ENCODE assay signal across 8 cellular contexts in genomic region chr11:60899021-60899936, GRCh38. TPM values are rescaled to one million over a fixed set of nuclear protein-coding genes. Genes with fewer than 3 reads are reported as not detected.
DNase-seq lines count a peak whose midpoint lies in the region; ATAC-seq and TF ChIP-seq lines count a peak whose summit lies in the region.

No MANE protein-coding gene starts in this region.

- peak overlapping the region; percentile 67 for H3K27ac Mint-ChIP-seq in neural crest cell (ENCODE audit: unreplicated experiment)

- ATAC-seq in HG02588 (IDR thresholded peaks at IDR 0.05; ENCODE audit: unreplicated experiment), result no peak

- H3K27me3 Mint-ChIP-seq in neural crest cell (ENCODE audit: low read depth), result no peaks in the 10 kb centered on the region

- peaks cover 97% of the 10 kb centered on the region for H3K36me3 ChIP-seq in MG63

- peak; percentile 99 for TF ChIP-seq CTCF in fibroblast of pulmonary artery (IDR thresholded peaks at IDR 0.05; ENCODE audit: low read length, missing control alignments)
- peak; percentile 96 for TF ChIP-seq CTCF in neural crest cell (conservative IDR thresholded peaks at IDR 0.05)

- no peaks in the 10 kb centered on the region for H3K9me3 ChIP-seq in MG63

- peak; percentile 76 for DNase-seq in AG08396 (ENCODE audit: low spot score)
- DNase-seq in Daoy (ENCODE audit: low read depth), result peak; percentile 55
- DNase-seq in MG63, result peak; percentile 18
- peak; percentile 34 for DNase-seq in UCSD-AML1 (lab: John Stamatoyannopoulos, UW; ENCODE audit: unreplicated experiment)
- DNase-seq in fibroblast of pulmonary artery (ENCODE audit: low read depth), result peak; percentile 81
- peak; percentile 59 for DNase-seq in neural crest cell (ENCODE audit: low read depth, low spot score)
- no peak for DNase-seq in activated effector memory CD4-positive, alpha-beta T cell treated with anti-CD3 and anti-CD28 coated beads, Interleukin-2, amount 50 U/mL, for 16 hours

- H3K9me3 Mint-ChIP-seq in neural crest cell, result no peaks in the 10 kb centered on the region

- peak overlapping the region; percentile 79 for H3K4me3 Mint-ChIP-seq in neural crest cell

- peaks cover 24% of the 10 kb centered on the region for H3K36me3 Mint-ChIP-seq in neural crest cell (ENCODE audit: low read depth)

- H3K27me3 ChIP-seq in MG63, result no peaks in the 10 kb centered on the region

- peaks cover 5% of the 10 kb centered on the region for H3K4me1 Mint-ChIP-seq in neural crest cell

- no peak overlapping the region for H3K4me3 ChIP-seq in MG63
- H3K4me3 ChIP-seq in fibroblast of pulmonary artery (replicated peaks; ENCODE audit: low read depth, low read length), result no peak overlapping the region

RNA-seq across cellular contexts. Expression of gene PRPF19, which starts 7.1 kb away (rescaled TPM):
- total RNA-seq in Daoy (2014; rRNA removed; shearing (Covaris generic)), result 86.3 and 91.2 TPM in 2 replicates
- total RNA-seq in MG63 (2014; rRNA removed; shearing (Covaris generic); ENCODE audit: low replicate concordance), result 94.4 and 98.0 TPM in 2 replicates
- 183 and 189 TPM in 2 replicates for total RNA-seq in neural crest cell

RNA-seq across cellular contexts. Expression of gene TMEM109, which starts 14.7 kb away (rescaled TPM):
- total RNA-seq in Daoy (2014; rRNA removed; shearing (Covaris generic)), result 54.5 and 56.6 TPM in 2 replicates
- total RNA-seq in MG63 (2014; rRNA removed; shearing (Covaris generic); ENCODE audit: low replicate concordance), result 16.6 and 17.6 TPM in 2 replicates
- total RNA-seq in neural crest cell, result 64.4 and 65.6 TPM in 2 replicates

RNA-seq across cellular contexts. Expression of gene TMEM132A, which starts 25.0 kb away (rescaled TPM):
- 59.4 and 82.6 TPM in 2 replicates for total RNA-seq in Daoy (2014; rRNA removed; shearing (Covaris generic))
- 4.8 and 16.3 TPM in 2 replicates for total RNA-seq in MG63 (2014; rRNA removed; shearing (Covaris generic); ENCODE audit: low replicate concordance)
- 195 and 216 TPM in 2 replicates for total RNA-seq in neural crest cell

RNA-seq across cellular contexts. Expression of gene ZP1, which starts 31.9 kb away (rescaled TPM):
- not detected in 2 replicates for total RNA-seq in Daoy (2014; rRNA removed; shearing (Covaris generic))
- not detected in 2 replicates for total RNA-seq in MG63 (2014; rRNA removed; shearing (Covaris generic); ENCODE audit: low replicate concordance)
- not detected in 2 replicates for total RNA-seq in neural crest cell

RNA-seq across cellular contexts. Expression of gene PTGDR2, which starts 43.5 kb away (rescaled TPM):
- 0.06 TPM in 1 of 2 replicates, not detected in the other for total RNA-seq in Daoy (2014; rRNA removed; shearing (Covaris generic))
- total RNA-seq in MG63 (2014; rRNA removed; shearing (Covaris generic); ENCODE audit: low replicate concordance), result not detected in 2 replicates
- total RNA-seq in neural crest cell, result 0.16 and 0.32 TPM in 2 replicates
